In the genomic region with DNA sequence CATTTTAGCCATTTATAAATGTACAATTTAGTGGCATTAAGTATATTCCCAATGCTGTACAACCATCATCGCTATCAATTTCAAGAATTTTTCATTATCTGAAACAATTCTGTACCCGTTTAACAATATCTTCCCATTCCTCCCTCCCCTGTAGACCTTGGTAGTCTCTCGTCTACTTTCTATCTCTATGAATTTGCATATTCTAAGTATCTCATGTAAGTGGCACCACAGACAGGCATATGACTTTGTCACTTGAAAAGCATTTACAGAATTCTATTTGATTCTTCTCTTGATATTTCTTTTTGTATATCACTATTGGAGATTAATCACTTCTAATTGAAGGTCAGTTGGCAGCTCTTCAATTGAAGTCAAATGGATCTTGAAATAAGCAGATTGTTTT, we compare ENCODE assay signal across 21 cellular contexts. TPM values are rescaled to one million over a fixed set of nuclear protein-coding genes. Genes with fewer than 3 reads are reported as not detected.
A peak's percentile ranks its signal among the peaks of the same experiment; 100 is the strongest.
DNase-seq lines count a peak whose midpoint lies in the region; ATAC-seq lines count a peak whose summit lies in the region.
"Had no signal": no experiment of that assay in that cellular context is flagged by ENCODE, and none has a peak within 500 bp of the region (broad histone marks: within the 10 kb centered on the region; RNA-seq: fewer than 3 reads in every experiment).

No MANE protein-coding gene starts in this region.

- no peaks in the 10 kb centered on the region for H3K27me3 Mint-ChIP-seq in T-helper 2 cell treated with Interferon-gamma antibody and Interleukin-4, amounts not matched to agents 5 μg/mL and 100 μg/mL, for 36 hours (ENCODE audit: low read depth)
- H3K27me3 Mint-ChIP-seq in activated naive CD4-positive, alpha-beta T cell treated with anti-CD3 and anti-CD28 coated beads for 36 hours (ENCODE audit: low read depth) = no peaks in the 10 kb centered on the region
- no peaks in the 10 kb centered on the region for H3K27me3 Mint-ChIP-seq in activated T-helper 1 cell treated with anti-CD3 and anti-CD28 coated beads, Interleukin-12 subunit alpha, Interleukin-12 subunit beta, Interleukin-2, Interleukin-4 antibody, amounts not matched to agents 30 ng/mL and 10 ng/mL and 1 ng/mL, durations not matched to agents 14 hours and 24 hours and 36 hours (ENCODE audit: insufficient read depth)
- H3K27me3 Mint-ChIP-seq: CD4-positive, alpha-beta memory T cell had no signal

- no peak for DNase-seq in T-helper 2 cell treated with Interferon-gamma antibody and Interleukin-4, amounts not matched to agents 5 μg/mL and 100 μg/mL, for 36 hours (ENCODE audit: low spot score)
- DNase-seq in T-helper 2 cell = no peak
- DNase-seq in activated naive CD4-positive, alpha-beta T cell treated with anti-CD3 and anti-CD28 coated beads for 36 hours = no peak
- no peak for DNase-seq in activated naive CD4-positive, alpha-beta T cell treated with Interleukin-2 at 50 U/mL for 16 hours
- no peak for DNase-seq in activated T-helper 1 cell treated with anti-CD3 and anti-CD28 coated beads, Interleukin-12 subunit alpha, Interleukin-12 subunit beta, Interleukin-2, Interleukin-4 antibody, amounts not matched to agents 30 ng/mL and 10 ng/mL and 1 ng/mL, durations not matched to agents 14 hours and 24 hours and 36 hours (ENCODE audit: low spot score)
- no peak for DNase-seq in activated gamma-delta T cell treated with Interleukin-2 at 50 U/mL for 16 hours
- DNase-seq: 8988T; CD4-positive, alpha-beta memory T cell; COR-L47; HCEC 1CT; IMR-90; KG1; MG63; NCI-H2029; NCI-H446; NCI-H524 treated with DMSO at 0.1 percent for 48 hours; NCI-H774; PC-9; SJCRH30 had no signal

- H3K9me3 Mint-ChIP-seq in T-helper 2 cell treated with Interferon-gamma antibody and Interleukin-4, amounts not matched to agents 5 μg/mL and 100 μg/mL, for 36 hours = peaks cover 28% of the 10 kb centered on the region
- peaks cover 4% of the 10 kb centered on the region for H3K9me3 Mint-ChIP-seq in activated naive CD4-positive, alpha-beta T cell treated with anti-CD3 and anti-CD28 coated beads for 36 hours
- peaks cover 26% of the 10 kb centered on the region for H3K9me3 Mint-ChIP-seq in activated T-helper 1 cell treated with anti-CD3 and anti-CD28 coated beads, Interleukin-12 subunit alpha, Interleukin-12 subunit beta, Interleukin-2, Interleukin-4 antibody, amounts not matched to agents 30 ng/mL and 10 ng/mL and 1 ng/mL, durations not matched to agents 14 hours and 24 hours and 36 hours

- intact Hi-C loops in activated naive CD4-positive, alpha-beta T cell treated with anti-CD3 and anti-CD28 coated beads for 36 hours (cut with micrococcal nuclease) = loop anchor here (5.0 kb wide), 1 partner anchor 618 kb away; no protein-coding TSS in a partner anchor
- intact Hi-C loops in activated T-helper 1 cell treated with anti-CD3 and anti-CD28 coated beads, Interleukin-12 subunit alpha, Interleukin-12 subunit beta, Interleukin-2, Interleukin-4 antibody, amounts not matched to agents 30 ng/mL and 10 ng/mL and 1 ng/mL, durations not matched to agents 14 hours and 24 hours and 36 hours (cut with micrococcal nuclease) = loop anchor here (1.0 kb wide), 1 partner anchor 64 kb away; no protein-coding TSS in a partner anchor

- peaks cover 22% of the 10 kb centered on the region for H3K36me3 Mint-ChIP-seq in T-helper 2 cell treated with Interferon-gamma antibody and Interleukin-4, amounts not matched to agents 5 μg/mL and 100 μg/mL, for 36 hours (ENCODE audit: low read depth)
- H3K36me3 Mint-ChIP-seq in activated naive CD4-positive, alpha-beta T cell treated with anti-CD3 and anti-CD28 coated beads for 36 hours (ENCODE audit: low read depth) = peaks cover 9% of the 10 kb centered on the region
- H3K36me3 Mint-ChIP-seq in activated T-helper 1 cell treated with anti-CD3 and anti-CD28 coated beads, Interleukin-12 subunit alpha, Interleukin-12 subunit beta, Interleukin-2, Interleukin-4 antibody, amounts not matched to agents 30 ng/mL and 10 ng/mL and 1 ng/mL, durations not matched to agents 14 hours and 24 hours and 36 hours (ENCODE audit: low read depth) = peaks cover 21% of the 10 kb centered on the region

- no peak for ATAC-seq in HG03565 (IDR thresholded peaks at IDR 0.05; ENCODE audit: unreplicated experiment)
- ATAC-seq: Right ventricle myocardium inferior had no signal

- peak overlapping the region; percentile 42 for H3K27ac Mint-ChIP-seq in T-helper 2 cell treated with Interferon-gamma antibody and Interleukin-4, amounts not matched to agents 5 μg/mL and 100 μg/mL, for 36 hours
- peak overlapping the region; percentile 10 for H3K27ac Mint-ChIP-seq in activated naive CD4-positive, alpha-beta T cell treated with anti-CD3 and anti-CD28 coated beads for 36 hours
- peak overlapping the region; percentile 31 for H3K27ac Mint-ChIP-seq in activated T-helper 1 cell treated with anti-CD3 and anti-CD28 coated beads, Interleukin-12 subunit alpha, Interleukin-12 subunit beta, Interleukin-2, Interleukin-4 antibody, amounts not matched to agents 30 ng/mL and 10 ng/mL and 1 ng/mL, durations not matched to agents 14 hours and 24 hours and 36 hours
- H3K27ac Mint-ChIP-seq: CD4-positive, alpha-beta memory T cell had no signal

- H3K4me1 Mint-ChIP-seq in T-helper 2 cell treated with Interferon-gamma antibody and Interleukin-4, amounts not matched to agents 5 μg/mL and 100 μg/mL, for 36 hours (ENCODE audit: low read depth) = peaks cover 13% of the 10 kb centered on the region
- peaks cover 18% of the 10 kb centered on the region for H3K4me1 Mint-ChIP-seq in activated naive CD4-positive, alpha-beta T cell treated with anti-CD3 and anti-CD28 coated beads for 36 hours (ENCODE audit: low read depth)
- H3K4me1 Mint-ChIP-seq in activated T-helper 1 cell treated with anti-CD3 and anti-CD28 coated beads, Interleukin-12 subunit alpha, Interleukin-12 subunit beta, Interleukin-2, Interleukin-4 antibody, amounts not matched to agents 30 ng/mL and 10 ng/mL and 1 ng/mL, durations not matched to agents 14 hours and 24 hours and 36 hours (ENCODE audit: low read depth) = peaks cover 22% of the 10 kb centered on the region

- H3K4me3 Mint-ChIP-seq in T-helper 2 cell treated with Interferon-gamma antibody and Interleukin-4, amounts not matched to agents 5 μg/mL and 100 μg/mL, for 36 hours = no peak overlapping the region
- H3K4me3 Mint-ChIP-seq in activated naive CD4-positive, alpha-beta T cell treated with anti-CD3 and anti-CD28 coated beads for 36 hours = no peak overlapping the region
- H3K4me3 Mint-ChIP-seq in activated T-helper 1 cell treated with anti-CD3 and anti-CD28 coated beads, Interleukin-12 subunit alpha, Interleukin-12 subunit beta, Interleukin-2, Interleukin-4 antibody, amounts not matched to agents 30 ng/mL and 10 ng/mL and 1 ng/mL, durations not matched to agents 14 hours and 24 hours and 36 hours = no peak overlapping the region
- H3K4me3 Mint-ChIP-seq: CD4-positive, alpha-beta memory T cell had no signal

- CTCF ChIA-PET in activated naive CD4-positive, alpha-beta T cell treated with anti-CD3 and anti-CD28 coated beads for 36 hours (lab: Charles Lee) = no interaction called here

RNA-seq across cellular contexts. Expression of gene CCDC138, which starts 48.0 kb away (rescaled TPM):
- total RNA-seq in activated naive CD4-positive, alpha-beta T cell treated with anti-CD3 and anti-CD28 coated beads for 36 hours = 1 to 10 TPM; 7.4 to 9.5 TPM
- total RNA-seq in activated T-helper 1 cell treated with anti-CD3 and anti-CD28 coated beads, Interleukin-12 subunit alpha, Interleukin-12 subunit beta, Interleukin-2, Interleukin-4 antibody, amounts not matched to agents 30 ng/mL and 10 ng/mL and 1 ng/mL, durations not matched to agents 14 hours and 24 hours and 36 hours = 20.0 and 23.4 TPM in 2 replicates
